ENCODE assay signal across 22 cellular contexts in genomic region chr5:4422247-4422646, GRCh38.
DNase-seq lines count a peak whose midpoint lies in the region; ATAC-seq, FAIRE-seq and TF ChIP-seq lines count a peak whose summit lies in the region.
"Had no signal": no experiment of that assay in that cellular context is flagged by ENCODE, and none has a peak within 500 bp of the region (broad histone marks: within the 10 kb centered on the region; RNA-seq: fewer than 3 reads in every experiment).

No MANE protein-coding gene starts in this region.

- FAIRE-seq in HepG2 (lab: Jason Lieb, UNC), result no peak
- FAIRE-seq in bronchial epithelial cell (lab: Jason Lieb, UNC), result no peak
- FAIRE-seq: A204.1, D721Med, G401.6, GM12891, GM19239 had no signal

- H3K36me3 ChIP-seq in HepG2 (replicated peaks in 1 of 2; ENCODE audit: control insufficient read depth in 1 of 2, insufficient read depth in 2 of 2, low read length in 2 of 2) (no peaks in the 10 kb centered on the region), right lobe of liver (no peaks in the 10 kb centered on the region), bronchial epithelial cell (ENCODE audit: control insufficient read depth, insufficient read depth, low read length) (no peaks in the 10 kb centered on the region)
- H3K36me3 ChIP-seq: BE2C, BLaER1 had no signal

- H3K27ac ChIP-seq in HepG2 (ENCODE audit: extremely low read length, insufficient read depth, low read length) (no peak overlapping the region), right lobe of liver (no peak overlapping the region)
- H3K27ac ChIP-seq: BLaER1 had no signal

- TF ChIP-seq POLR2A in HepG2 (IDR thresholded peaks at IDR 0.05; ENCODE audit: insufficient read depth in 1 of 2, low read depth in 2 of 2, low read length in 2 of 2), result no peak
- TF ChIP-seq POLR2A in right lobe of liver (IDR thresholded peaks at IDR 0.05), result no peak

- H4K20me1 ChIP-seq in HepG2 (ENCODE audit: insufficient read depth, low read length), result no peaks in the 10 kb centered on the region
- H4K20me1 ChIP-seq: BLaER1 had no signal

- CTCF ChIA-PET in HepG2 (lab: Yijun Ruan, JAX; ENCODE audit: low intra/inter-chr PET ratio, low total read pairs), result no interaction called here

- TF ChIP-seq RAD21 in HepG2 (CRISPR knock-in tag; IDR thresholded peaks at IDR 0.05), result no peak

- TF ChIP-seq EP300 in HepG2 (IDR thresholded peaks at IDR 0.05; ENCODE audit: low read depth in 2 of 2, low read length in 2 of 2) (no peak), HepG2 (CRISPR knock-in tag; IDR thresholded peaks at IDR 0.05; ENCODE audit: borderline replicate concordance) (no peak)

- in situ Hi-C loops in HepG2 (cut with HindIII; ENCODE audit: extremely low pct_ligation_motif_present, low pct_unique_long_range_greater_than_20kb), result no loop called here

- no TSS peak for BruUV-seq in HepG2 (replicated peaks; lab: Mats Ljungman, UMichigan)

- H3K4me2 ChIP-seq in HepG2 (ENCODE audit: low read depth, low read length), result no peak overlapping the region
- H3K4me2 ChIP-seq: BLaER1 had no signal

- no peaks in the 10 kb centered on the region for H3K4me1 ChIP-seq in HepG2 (ENCODE audit: insufficient read depth, low read length)
- no peaks in the 10 kb centered on the region for H3K4me1 ChIP-seq in right lobe of liver
- H3K4me1 ChIP-seq: BE2C, Caco-2 had no signal

- under 1% methylated on average over 3 of the region's 3 CpGs for WGBS in HepG2 (ENCODE audit: low lambda C conversion rate)
- 20% methylated on average over 3 of the region's 3 CpGs for WGBS in right lobe of liver (ENCODE audit: insufficient coverage, low coverage, low lambda C conversion rate, missing lambda C conversion rate)

- intact Hi-C loops in HepG2 (cut with micrococcal nuclease; ENCODE audit: unreplicated experiment) (no loop called here), right lobe of liver (cut with DNase I) (no loop called here), posterior vena cava (cut with DNase I) (no loop called here)

- peaks cover 92% of the 10 kb centered on the region for H3K9me3 ChIP-seq in HepG2 (ENCODE audit: low read length)
- no peaks in the 10 kb centered on the region for H3K9me3 ChIP-seq in right lobe of liver
- H3K9me3 ChIP-seq: BLaER1, Caco-2 had no signal

- H3K27me3 ChIP-seq in HepG2 (ENCODE audit: control insufficient read depth in 1 of 2, insufficient read depth in 2 of 2, low read length in 2 of 2) (no peaks in the 10 kb centered on the region), right lobe of liver (no peaks in the 10 kb centered on the region), bronchial epithelial cell (ENCODE audit: control insufficient read depth, insufficient read depth, low read length) (no peaks in the 10 kb centered on the region)
- H3K27me3 ChIP-seq: BE2C, BLaER1 had no signal

- no peaks in the 10 kb centered on the region for H3K79me2 ChIP-seq in HepG2 (ENCODE audit: insufficient read depth, low read length)

- DNase-seq in HepG2 (ENCODE audit: low spot score), result no peak
- DNase-seq in right lobe of liver, result no peak
- DNase-seq in bronchial epithelial cell (ENCODE audit: low read depth), result peak; percentile 0
- DNase-seq in renal cortical epithelial cell (ENCODE audit: low read depth), result peak; percentile 4
- DNase-seq in posterior vena cava (ENCODE audit: low spot score), result no peak
- DNase-seq: 8988T; ACHN; BE2C; C1 segment of cervical spinal cord; Caco-2; Calu3; CD4-positive, CD25-positive, alpha-beta regulatory T cell; CD8-positive, alpha-beta T cell; DMS79 treated with DMSO at 0.1 percent for 48 hours; GF-D8 had no signal

- H2AFZ ChIP-seq in HepG2 (ENCODE audit: low read length), result no peak overlapping the region

- ATAC-seq in HepG2, result no peak
- ATAC-seq in right lobe of liver, result no peak
- ATAC-seq in HG03442 (IDR thresholded peaks at IDR 0.05; ENCODE audit: unreplicated experiment), result no peak
- ATAC-seq: CD8-positive, alpha-beta T cell had no signal

- no peak overlapping the region for H3K9ac ChIP-seq in HepG2 (ENCODE audit: insufficient read depth, low read depth, low read length)
- H3K9ac ChIP-seq: BLaER1 had no signal

- no peak for TF ChIP-seq CTCF in HepG2 (CRISPR knock-in tag; IDR thresholded peaks at IDR 0.05)
- TF ChIP-seq CTCF in right lobe of liver (IDR thresholded peaks at IDR 0.05), result no peak
- TF ChIP-seq CTCF in bronchial epithelial cell (IDR thresholded peaks at IDR 0.05; ENCODE audit: insufficient read depth, low read length, severe bottlenecking), result no peak

- POLR2A ChIA-PET in HepG2 (lab: Yijun Ruan, JAX), result no interaction called here

- H3K4me3 ChIP-seq in HepG2 (replicated peaks in 1 of 3; ENCODE audit: insufficient read depth in 1 of 3, low read depth in 2 of 3, low read length in 3 of 3), result no peak overlapping the region
- no peak overlapping the region for H3K4me3 ChIP-seq in right lobe of liver
- H3K4me3 ChIP-seq in bronchial epithelial cell (ENCODE audit: low read depth, low read length), result no peak overlapping the region
- H3K4me3 ChIP-seq: BLaER1 had no signal

TF ChIP-seq in HepG2, 621 proteins besides CTCF, POLR2A, EP300 and RAD21:
- TF ChIP-seq ATF7 (IDR thresholded peaks at IDR 0.05) (peak; percentile 72), ATF7 (CRISPR knock-in tag; IDR thresholded peaks at IDR 0.05) (no peak)
- TF ChIP-seq, protein P1, sequence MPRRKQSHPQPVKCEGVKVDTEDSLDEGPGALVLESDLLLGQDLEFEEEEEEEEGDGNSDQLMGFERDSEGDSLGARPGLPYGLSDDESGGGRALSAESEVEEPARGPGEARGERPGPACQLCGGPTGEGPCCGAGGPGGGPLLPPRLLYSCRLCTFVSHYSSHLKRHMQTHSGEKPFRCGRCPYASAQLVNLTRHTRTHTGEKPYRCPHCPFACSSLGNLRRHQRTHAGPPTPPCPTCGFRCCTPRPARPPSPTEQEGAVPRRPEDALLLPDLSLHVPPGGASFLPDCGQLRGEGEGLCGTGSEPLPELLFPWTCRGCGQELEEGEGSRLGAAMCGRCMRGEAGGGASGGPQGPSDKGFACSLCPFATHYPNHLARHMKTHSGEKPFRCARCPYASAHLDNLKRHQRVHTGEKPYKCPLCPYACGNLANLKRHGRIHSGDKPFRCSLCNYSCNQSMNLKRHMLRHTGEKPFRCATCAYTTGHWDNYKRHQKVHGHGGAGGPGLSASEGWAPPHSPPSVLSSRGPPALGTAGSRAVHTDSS (CRISPR knock-in tag; conservative IDR thresholded peaks at IDR 0.05), result no peak

Comparison
In these comparisons a context has a peak if more than half of its experiments do, and no peak if none do; other contexts are left out.
1. DNase-seq: peak in bronchial epithelial cell (single experiment) and renal cortical epithelial cell (single experiment); none in HepG2 (single experiment), right lobe of liver (0 of 3) and posterior vena cava (single experiment).